ENCODE assay signal across 9 cellular contexts in genomic region chr15:74955017-74955416, GRCh38. TPM values are rescaled to one million over a fixed set of nuclear protein-coding genes. Genes with fewer than 3 reads are reported as not detected.
A peak's percentile ranks its signal among the peaks of the same experiment; 100 is the strongest.
DNase-seq lines count a peak whose midpoint lies in the region; ATAC-seq and TF ChIP-seq lines count a peak whose summit lies in the region.
"Had no signal": no experiment of that assay in that cellular context is flagged by ENCODE, and none has a peak within 500 bp of the region (broad histone marks: within the 10 kb centered on the region; RNA-seq: fewer than 3 reads in every experiment).

No MANE protein-coding gene starts in this region.

- no peak for DNase-seq in activated naive CD4-positive, alpha-beta T cell treated with anti-CD3 and anti-CD28 coated beads, Interleukin-2, amount 50 U/mL, for 16 hours
- DNase-seq in activated CD8-positive, alpha-beta T cell treated with anti-CD3 and anti-CD28 coated beads for 36 hours: no peak
- peak; percentile 27 for DNase-seq in hepatocyte (ENCODE audit: low spot score)
- DNase-seq in suprapubic skin (ENCODE audit: low spot score in 2 of 2): no peak
- DNase-seq in lower leg skin (ENCODE audit: low spot score in 2 of 2): no peak
- DNase-seq in HCEC 1CT: no peak

- no peaks in the 10 kb centered on the region for H3K36me3 Mint-ChIP-seq in activated naive CD4-positive, alpha-beta T cell treated with anti-CD3 and anti-CD28 coated beads, Interleukin-2, amount 50 U/mL, for 24 hours
- no peaks in the 10 kb centered on the region for H3K36me3 Mint-ChIP-seq in activated CD8-positive, alpha-beta T cell treated with anti-CD3 and anti-CD28 coated beads for 36 hours (ENCODE audit: low read depth)

- peaks cover 3% of the 10 kb centered on the region for H4K20me1 ChIP-seq in hepatocyte (ENCODE audit: insufficient read depth, poor library complexity, severe bottlenecking)

- H3K79me2 ChIP-seq in hepatocyte: peaks cover 11% of the 10 kb centered on the region

- peaks cover 28% of the 10 kb centered on the region for H3K27me3 ChIP-seq in hepatocyte
- peaks cover 16% of the 10 kb centered on the region for H3K27me3 ChIP-seq in suprapubic skin

- no peak for TF ChIP-seq POLR2A in suprapubic skin (IDR thresholded peaks at IDR 0.05)
- no peak for TF ChIP-seq POLR2A in lower leg skin (IDR thresholded peaks at IDR 0.05)

- peaks cover 34% of the 10 kb centered on the region for H3K4me1 Mint-ChIP-seq in activated naive CD4-positive, alpha-beta T cell treated with anti-CD3 and anti-CD28 coated beads, Interleukin-2, amount 50 U/mL, for 24 hours
- H3K4me1 Mint-ChIP-seq in activated CD8-positive, alpha-beta T cell treated with anti-CD3 and anti-CD28 coated beads for 36 hours (ENCODE audit: low read depth): peaks cover 40% of the 10 kb centered on the region

- no peak for TF ChIP-seq EP300 in suprapubic skin (IDR thresholded peaks at IDR 0.05)

- H3K4me1 ChIP-seq in hepatocyte (ENCODE audit: insufficient read depth): peaks cover 43% of the 10 kb centered on the region
- peaks cover 61% of the 10 kb centered on the region for H3K4me1 ChIP-seq in suprapubic skin

- H3K27ac Mint-ChIP-seq in activated naive CD4-positive, alpha-beta T cell treated with anti-CD3 and anti-CD28 coated beads, Interleukin-2, amount 50 U/mL, for 24 hours: no peak overlapping the region
- H3K27ac Mint-ChIP-seq in activated CD8-positive, alpha-beta T cell treated with anti-CD3 and anti-CD28 coated beads for 36 hours: no peak overlapping the region

- H3K27me3 Mint-ChIP-seq in activated naive CD4-positive, alpha-beta T cell treated with anti-CD3 and anti-CD28 coated beads, Interleukin-2, amount 50 U/mL, for 24 hours: peaks cover 11% of the 10 kb centered on the region
- H3K27me3 Mint-ChIP-seq in activated CD8-positive, alpha-beta T cell treated with anti-CD3 and anti-CD28 coated beads for 36 hours: peaks cover 25% of the 10 kb centered on the region

- H3K4me2 ChIP-seq in hepatocyte: peak overlapping the region; percentile 97

- no peaks in the 10 kb centered on the region for H3K36me3 ChIP-seq in hepatocyte (replicated peaks; ENCODE audit: insufficient read depth, low read depth)
- H3K36me3 ChIP-seq in suprapubic skin: no peaks in the 10 kb centered on the region

- no peaks in the 10 kb centered on the region for H3K9me3 ChIP-seq in hepatocyte (ENCODE audit: low read depth)
- H3K9me3 ChIP-seq in suprapubic skin: no peaks in the 10 kb centered on the region

- no peaks in the 10 kb centered on the region for H3K9me3 Mint-ChIP-seq in activated naive CD4-positive, alpha-beta T cell treated with anti-CD3 and anti-CD28 coated beads, Interleukin-2, amount 50 U/mL, for 24 hours
- H3K9me3 Mint-ChIP-seq in activated CD8-positive, alpha-beta T cell treated with anti-CD3 and anti-CD28 coated beads for 36 hours: no peaks in the 10 kb centered on the region

- H3K4me3 ChIP-seq in hepatocyte (peak overlapping the region; percentile 76), suprapubic skin (peak overlapping the region; percentile 56), lower leg skin (ENCODE audit: low read depth, poor library complexity, severe bottlenecking) (no peak overlapping the region)

- no peaks in the 10 kb centered on the region for H3K9me2 ChIP-seq in hepatocyte (replicated peaks; ENCODE audit: insufficient read depth)

- no peak for ATAC-seq in activated CD8-positive, alpha-beta T cell treated with anti-CD3 and anti-CD28 coated beads for 36 hours
- ATAC-seq in GM19035 (IDR thresholded peaks at IDR 0.05; ENCODE audit: unreplicated experiment): no peak

- CTCF ChIA-PET in activated CD8-positive, alpha-beta T cell treated with anti-CD3 and anti-CD28 coated beads for 36 hours (lab: Charles Lee): interaction anchor here (0.7 to 2.4 kb wide), 7 partner anchors 23 to 565 kb away, joined by 3 to 15 read pairs (median 3); no protein-coding TSS in a partner anchor

- H3K27ac ChIP-seq in hepatocyte (peak overlapping the region; percentile 90), suprapubic skin (no peak overlapping the region)
- H3K27ac ChIP-seq: C4-2B had no signal

- no peak overlapping the region for H2AFZ ChIP-seq in hepatocyte

- WGBS in hepatocyte (ENCODE audit: low lambda C conversion rate, missing lambda C conversion rate): 50% methylated on average over 8 of the region's 8 CpGs
- 85% methylated on average over 8 of the region's 8 CpGs for WGBS in suprapubic skin
- WGBS in lower leg skin, 2 donors: 78 to 89% methylated on average over 8 of the region's 8 CpGs

- POLR2A ChIA-PET in activated CD8-positive, alpha-beta T cell treated with anti-CD3 and anti-CD28 coated beads for 36 hours (lab: Charles Lee): interaction anchor here (1.0 to 2.5 kb wide), 6 partner anchors 12 to 68 kb away, joined by 3 to 5 read pairs (median 4); partner anchors contain the start of genes PPCDC and SCAMP5

- intact Hi-C loops in activated CD8-positive, alpha-beta T cell treated with anti-CD3 and anti-CD28 coated beads for 36 hours (cut with micrococcal nuclease): no loop called here
- intact Hi-C loops in lower leg skin (cut with DNase I; ENCODE audit: low total_unique reads): no loop called here

- TF ChIP-seq CTCF in activated CD8-positive, alpha-beta T cell treated with anti-CD3 and anti-CD28 coated beads for 36 hours (IDR thresholded peaks at IDR 0.05): no peak
- TF ChIP-seq CTCF in hepatocyte (IDR thresholded peaks at IDR 0.05; ENCODE audit: poor library complexity): no peak
- TF ChIP-seq CTCF in suprapubic skin (IDR thresholded peaks at IDR 0.05): no peak
- TF ChIP-seq CTCF in lower leg skin (IDR thresholded peaks at IDR 0.05): no peak

- peak overlapping the region; percentile 77 for H3K4me3 Mint-ChIP-seq in activated naive CD4-positive, alpha-beta T cell treated with anti-CD3 and anti-CD28 coated beads, Interleukin-2, amount 50 U/mL, for 24 hours
- peak overlapping the region; percentile 69 for H3K4me3 Mint-ChIP-seq in activated CD8-positive, alpha-beta T cell treated with anti-CD3 and anti-CD28 coated beads for 36 hours

RNA-seq across cellular contexts. Expression of gene RPP25, which starts 1.6 kb away (rescaled TPM):
- total RNA-seq in activated CD8-positive, alpha-beta T cell treated with anti-CD3 and anti-CD28 coated beads for 36 hours: 1 to 10 TPM; 7.0 to 7.2 TPM
- total RNA-seq in hepatocyte (22.7 and 23.4 TPM in 2 replicates), suprapubic skin (1 to 10 TPM; 3.5 to 7.8 (median 6.1) TPM), lower leg skin (10 to 100 TPM in 1 of 4 donors, 1 to 10 TPM in 3; 5.4 to 10.6 (median 8.4) TPM)
- 60.4 and 65.6 TPM in 2 replicates for polyA plus RNA-seq in hepatocyte

RNA-seq across cellular contexts. Expression of gene COX5A, which starts 17.1 kb away (rescaled TPM):
- 100 to 1,000 TPM; 342 TPM for total RNA-seq in activated CD8-positive, alpha-beta T cell treated with anti-CD3 and anti-CD28 coated beads for 36 hours
- 151 and 197 TPM in 2 replicates for total RNA-seq in hepatocyte
- 404 and 449 TPM in 2 replicates for polyA plus RNA-seq in hepatocyte
- 100 to 1,000 TPM; 114 to 130 (median 122) TPM for total RNA-seq in suprapubic skin
- total RNA-seq in lower leg skin: 100 to 1,000 TPM; 109 to 175 (median 137) TPM

RNA-seq across cellular contexts. Expression of gene SCAMP5, which starts 40.3 kb away (rescaled TPM):
- 1 to 10 TPM in 1 of 2 experiments, under 1 TPM in 1; 0.65 to 1.1 TPM for total RNA-seq in activated CD8-positive, alpha-beta T cell treated with anti-CD3 and anti-CD28 coated beads for 36 hours
- 17.8 and 18.8 TPM in 2 replicates for total RNA-seq in hepatocyte
- 7.8 and 10.6 TPM in 2 replicates for polyA plus RNA-seq in hepatocyte
- total RNA-seq in suprapubic skin: 1 to 10 TPM in 3 of 4 donors, under 1 TPM in 1; 0.53 to 4.5 (median 2.7) TPM
- total RNA-seq in lower leg skin: 1 to 10 TPM in 3 of 4 donors, under 1 TPM in 1; 0.46 to 5.4 (median 1.2) TPM

RNA-seq across cellular contexts. Expression of gene FAM219B, which starts 48.4 kb away (rescaled TPM):
- 10 to 100 TPM; 36.5 to 44.7 TPM for total RNA-seq in activated CD8-positive, alpha-beta T cell treated with anti-CD3 and anti-CD28 coated beads for 36 hours
- 36.9 and 45.9 TPM in 2 replicates for total RNA-seq in hepatocyte
- polyA plus RNA-seq in hepatocyte: 34.5 and 35.9 TPM in 2 replicates
- total RNA-seq in suprapubic skin: 10 to 100 TPM; 49.4 to 96.2 (median 68.0) TPM
- total RNA-seq in lower leg skin: 10 to 100 TPM; 60.3 to 72.6 (median 67.5) TPM
